In the genomic region with DNA sequence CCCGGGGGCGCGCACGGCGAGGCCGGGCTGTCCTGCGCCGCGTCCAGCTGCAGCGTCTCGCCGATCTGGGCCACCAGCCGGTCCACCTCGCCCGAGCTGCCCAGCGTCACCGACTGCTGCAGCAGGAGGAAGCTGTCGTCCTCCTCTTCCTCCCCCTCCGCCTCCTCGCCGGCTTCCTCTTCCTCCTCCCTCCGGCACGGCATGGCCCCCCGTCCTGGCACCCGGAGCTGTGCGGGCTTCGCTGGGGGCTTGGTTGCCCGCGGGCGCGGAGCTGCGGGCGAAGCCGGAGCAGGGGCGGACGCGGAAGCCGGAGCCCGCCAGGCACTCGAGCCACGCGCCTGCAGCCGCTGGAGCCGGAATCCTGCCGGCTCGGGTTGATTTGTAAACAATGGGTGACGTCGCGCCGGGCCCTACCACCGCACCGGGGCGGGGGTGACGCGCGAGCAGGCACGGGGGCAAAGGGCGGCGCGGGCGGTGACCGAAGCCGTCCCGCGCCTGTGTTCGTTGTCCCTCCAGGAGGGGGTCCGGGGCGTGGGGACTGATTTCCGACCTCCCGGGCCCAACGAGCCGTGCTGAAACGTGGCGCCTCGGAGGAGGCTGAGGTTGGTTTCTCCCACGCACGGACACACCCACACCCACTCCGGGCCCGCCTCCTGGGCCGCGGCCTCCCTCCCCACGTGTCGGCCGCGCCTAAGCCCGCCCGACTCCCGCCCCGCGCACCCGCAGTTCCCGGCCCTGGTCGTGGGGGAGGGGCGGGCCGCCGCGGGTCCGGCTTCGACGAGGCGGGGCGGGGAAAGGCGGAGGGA, we compare ENCODE assay signal across 8 cellular contexts. TPM values are rescaled to one million over a fixed set of nuclear protein-coding genes. Genes with fewer than 3 reads are reported as not detected.
A peak's percentile ranks its signal among the peaks of the same experiment; 100 is the strongest.
DNase-seq lines count a peak whose midpoint lies in the region; ATAC-seq and TF ChIP-seq lines count a peak whose summit lies in the region.

A gene with protein sequence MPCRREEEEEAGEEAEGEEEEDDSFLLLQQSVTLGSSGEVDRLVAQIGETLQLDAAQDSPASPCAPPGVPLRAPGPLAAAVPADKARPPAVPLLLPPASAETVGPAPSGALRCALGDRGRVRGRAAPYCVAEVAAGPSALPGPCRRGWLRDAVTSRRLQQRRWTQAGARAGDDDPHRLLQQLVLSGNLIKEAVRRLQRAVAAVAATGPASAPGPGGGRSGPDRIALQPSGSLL (minus strand): TSS at position 360 of the 806 bp plus-strand sequence. CDS start 157 bp downstream, at position 203.

- peaks cover 35% of the 10 kb centered on the region for H4K20me1 ChIP-seq in DND-41 (ENCODE audit: insufficient read depth, low read length)

- H3K36me3 Mint-ChIP-seq in nephron progenitor cell (ENCODE audit: low read depth): peaks cover 11% of the 10 kb centered on the region

- H3K9me3 ChIP-seq in DND-41 (ENCODE audit: insufficient read depth, low read length, severe bottlenecking): no peaks in the 10 kb centered on the region

- peaks cover 35% of the 10 kb centered on the region for H3K4me1 ChIP-seq in DND-41 (ENCODE audit: insufficient read depth, low read length)

- no peaks in the 10 kb centered on the region for H3K9me3 Mint-ChIP-seq in nephron progenitor cell

- peak within 1 kb of the TSS; percentile 98 for H3K27ac ChIP-seq in DND-41 (ENCODE audit: low read length)

- H3K4me3 ChIP-seq in DND-41 (ENCODE audit: low read depth in 1 of 2, low read length in 2 of 2) (peak within 1 kb of the TSS; percentile 61 to 68; a peak in 3 of 4 replicates), fibroblast of the aortic adventitia (ENCODE audit: low read depth, low read length) (peak within 1 kb of the TSS; percentile 78)

- peaks cover 30% of the 10 kb centered on the region for H3K79me2 ChIP-seq in DND-41 (ENCODE audit: insufficient read depth, low read length)

- peaks cover 4% of the 10 kb centered on the region; the same call in 1 of the 2 replicates for H3K36me3 ChIP-seq in DND-41 (ENCODE audit: insufficient read depth, low read length)

- peak within 1 kb of the TSS; percentile 87 for H3K4me3 Mint-ChIP-seq in nephron progenitor cell

- TF ChIP-seq CTCF in DND-41 (IDR thresholded peaks at IDR 0.05; ENCODE audit: borderline replicate concordance, extremely low read depth, low read length, poor library complexity, severe bottlenecking) (no peak), fibroblast of the aortic adventitia (IDR thresholded peaks at IDR 0.05; ENCODE audit: insufficient read depth, low read length) (no peak), nephron progenitor cell (IDR thresholded peaks at IDR 0.05) (no peak)

- TF ChIP-seq POLR2A in Raji (IDR thresholded peaks at IDR 0.05; ENCODE audit: insufficient read depth, low read depth, low read length): peak; percentile 53; the same call in 1 of the 2 replicates

- H3K27me3 Mint-ChIP-seq in nephron progenitor cell (ENCODE audit: low read depth, poor library complexity): peaks cover 73% of the 10 kb centered on the region

- peak within 1 kb of the TSS; percentile 75 for H3K9ac ChIP-seq in DND-41 (ENCODE audit: low read depth, low read length)

- H3K4me2 ChIP-seq in DND-41 (ENCODE audit: insufficient read depth, low read length): peak within 1 kb of the TSS; percentile 98

- ATAC-seq in DND-41 (ENCODE audit: insufficient read depth, low read depth) (peak; percentile 88), GM21723 (IDR thresholded peaks at IDR 0.05; ENCODE audit: unreplicated experiment) (peak; percentile 85)
- peak; percentile 83 for ATAC-seq in stimulated activated naive CD8-positive, alpha-beta T cell treated with anti-CD3 and anti-CD28 coated beads, Interleukin-15, Interleukin-2, amounts not matched to agents 100 U/mL and 50 U/mL, for 24 hours

- DNase-seq in DND-41 (peak; percentile 87), KBM-7 (peak; percentile 90), fibroblast of the aortic adventitia (ENCODE audit: low read depth) (peak; percentile 91), nephron progenitor cell (peak; percentile 89)
- peak; percentile 95 for DNase-seq in activated effector memory CD4-positive, alpha-beta T cell treated with anti-CD3 and anti-CD28 coated beads, Interleukin-2, amount 50 U/mL, for 16 hours
- peak; percentile 88 for DNase-seq in stimulated activated naive CD8-positive, alpha-beta T cell treated with anti-CD3 and anti-CD28 coated beads, Interleukin-15, Interleukin-2, amounts not matched to agents 100 U/mL and 50 U/mL, for 24 hours

- peak within 1 kb of the TSS; percentile 98 for H3K27ac Mint-ChIP-seq in nephron progenitor cell

- peak within 1 kb of the TSS; percentile 90 for H2AFZ ChIP-seq in DND-41 (ENCODE audit: low read depth, low read length)

- H3K27me3 ChIP-seq in DND-41 (ENCODE audit: insufficient read depth, low read length, poor library complexity): peaks cover 10% of the 10 kb centered on the region

- H3K4me1 Mint-ChIP-seq in nephron progenitor cell: peaks cover 52% of the 10 kb centered on the region

- in situ Hi-C loops in KBM-7 (cut with MboI; ENCODE audit: low pct_unique_long_range_greater_than_20kb, low sequenced_read_pairs): no loop called here

RNA-seq across cellular contexts. Expression of the gene that starts here (rescaled TPM):
- total RNA-seq in fibroblast of the aortic adventitia (ENCODE audit: low replicate concordance): 5.2 and 6.8 TPM in 2 replicates

Comparison
In these comparisons a context has a peak if more than half of its experiments do, and no peak if none do; other contexts are left out.
1. Peak in every context shown above with its lines: DNase-seq, ATAC-seq, H3K4me3 ChIP-seq and H3K27ac ChIP-seq.